9 cellular contexts compared by ENCODE assay signal in the genomic region with DNA sequence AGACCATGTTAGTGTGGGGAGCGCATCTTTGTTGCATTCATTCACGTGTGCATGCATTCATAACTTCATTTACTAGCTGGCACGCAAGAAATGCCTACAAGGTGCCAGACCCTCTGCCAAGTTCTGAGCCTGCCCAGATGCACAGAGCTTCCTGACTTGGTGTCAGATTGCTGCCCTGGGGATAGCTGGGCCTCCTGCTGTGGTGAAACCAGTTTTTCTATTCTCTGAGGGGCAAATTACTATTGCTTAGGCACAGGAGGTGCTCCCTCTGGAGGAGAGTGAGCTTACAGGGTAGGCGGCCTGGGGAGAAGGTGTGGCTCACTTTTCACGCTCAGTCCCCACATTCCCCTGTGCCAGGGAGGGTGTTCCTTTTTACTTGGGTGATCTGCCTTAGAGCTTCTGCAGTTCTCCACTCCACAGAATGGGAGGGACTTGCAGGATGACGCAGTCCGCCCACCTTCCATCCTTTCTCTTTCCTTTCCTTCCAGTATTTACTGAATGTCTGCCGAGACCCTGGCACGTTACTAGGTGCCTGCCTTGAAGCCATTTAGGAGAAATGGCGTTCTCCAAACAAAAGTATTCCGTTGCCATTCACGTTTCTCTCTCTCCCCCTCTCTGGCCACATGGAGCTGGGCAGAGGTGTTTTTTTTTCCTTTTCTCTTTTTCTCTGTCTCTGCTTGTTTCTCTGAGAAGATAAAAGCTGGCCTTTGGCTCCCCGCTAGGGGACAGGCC. TPM values are rescaled to one million over a fixed set of nuclear protein-coding genes. Genes with fewer than 3 reads are reported as not detected.
DNase-seq lines count a peak whose midpoint lies in the region; ATAC-seq and TF ChIP-seq lines count a peak whose summit lies in the region.
"Had no signal": no experiment of that assay in that cellular context is flagged by ENCODE, and none has a peak within 500 bp of the region (broad histone marks: within the 10 kb centered on the region; RNA-seq: fewer than 3 reads in every experiment).

No MANE protein-coding gene starts in this region.

- no peak for DNase-seq in activated CD8-positive, alpha-beta memory T cell treated with anti-CD3 and anti-CD28 coated beads, Interleukin-2, amount 10 ng/mL, durations not matched to agents 7 days and 5 days
- no peak for DNase-seq in activated CD8-positive, alpha-beta memory T cell treated with anti-CD3 and anti-CD28 coated beads, Interleukin-2, amount 50 U/mL, for 48 hours
- peak; percentile 54 for DNase-seq in NCI-H748 treated with DMSO at 0.1 percent for 48 hours (lab: John Stamatoyannopoulos, UW)
- DNase-seq in epithelial cell of proximal tubule (ENCODE audit: low read depth), result no peak
- no peak for DNase-seq in T-cell
- no peak for DNase-seq in stimulated activated CD4-positive, alpha-beta T cell treated with anti-CD3 and anti-CD28 coated beads, Interleukin-2, amount 100 ng/mL, for 24 hours
- DNase-seq: CD4-positive, CD25-positive, alpha-beta regulatory T cell had no signal

- peaks cover 10 to 14% of the 10 kb centered on the region in 2 donors for H3K4me1 ChIP-seq in muscle layer of duodenum (ENCODE audit: control insufficient read depth in 1 of 2, insufficient read depth in 2 of 2, low read length in 2 of 2)

- H3K9me3 Mint-ChIP-seq in activated CD8-positive, alpha-beta memory T cell treated with anti-CD3 and anti-CD28 coated beads, Interleukin-2, amount 10 ng/mL, durations not matched to agents 7 days and 5 days (ENCODE audit: low read depth), result no peaks in the 10 kb centered on the region
- H3K9me3 Mint-ChIP-seq in T-cell, result no peaks in the 10 kb centered on the region
- H3K9me3 Mint-ChIP-seq: CD4-positive, CD25-positive, alpha-beta regulatory T cell had no signal

- H3K9me3 ChIP-seq in muscle layer of duodenum (ENCODE audit: control insufficient read depth in 1 of 2, low read length in 2 of 2), result no peaks in the 10 kb centered on the region

- peak overlapping the region; percentile 80 for H3K27ac ChIP-seq in muscle layer of duodenum (ENCODE audit: low read length)

- no peaks in the 10 kb centered on the region for H3K36me3 Mint-ChIP-seq in activated CD8-positive, alpha-beta memory T cell treated with anti-CD3 and anti-CD28 coated beads, Interleukin-2, amount 10 ng/mL, durations not matched to agents 7 days and 5 days
- no peaks in the 10 kb centered on the region for H3K36me3 Mint-ChIP-seq in T-cell
- H3K36me3 Mint-ChIP-seq: CD4-positive, CD25-positive, alpha-beta regulatory T cell had no signal

- H3K4me1 Mint-ChIP-seq in activated CD8-positive, alpha-beta memory T cell treated with anti-CD3 and anti-CD28 coated beads, Interleukin-2, amount 10 ng/mL, durations not matched to agents 7 days and 5 days, result peaks cover 19% of the 10 kb centered on the region
- peaks cover 11 to 22% (median 11%) of the 10 kb centered on the region in 3 donors for H3K4me1 Mint-ChIP-seq in T-cell

- H3K27me3 ChIP-seq in muscle layer of duodenum (ENCODE audit: low read depth, low read length), result no peaks in the 10 kb centered on the region

- ATAC-seq in activated CD8-positive, alpha-beta memory T cell treated with anti-CD3 and anti-CD28 coated beads, Interleukin-2, amount 10 ng/mL, durations not matched to agents 7 days and 5 days, result peak; percentile 27
- ATAC-seq in T-cell (replicated peaks in 1 of 4) (no peak), GM19452 (IDR thresholded peaks at IDR 0.05; ENCODE audit: unreplicated experiment) (no peak)

- H3K4me3 ChIP-seq in epithelial cell of proximal tubule (ENCODE audit: low read depth, low read length) (no peak overlapping the region), muscle layer of duodenum (ENCODE audit: low read depth in 1 of 2, low read length in 2 of 2) (peak overlapping the region in 1 of 2 donors; percentile 26)

- no peaks in the 10 kb centered on the region for H3K36me3 ChIP-seq in muscle layer of duodenum (ENCODE audit: control insufficient read depth in 1 of 2, insufficient read depth in 2 of 2, low read length in 2 of 2)

- no peak overlapping the region for H3K27ac Mint-ChIP-seq in activated CD8-positive, alpha-beta memory T cell treated with anti-CD3 and anti-CD28 coated beads, Interleukin-2, amount 10 ng/mL, durations not matched to agents 7 days and 5 days
- H3K27ac Mint-ChIP-seq in T-cell, result no peak overlapping the region

- no peak overlapping the region for H3K4me3 Mint-ChIP-seq in activated CD8-positive, alpha-beta memory T cell treated with anti-CD3 and anti-CD28 coated beads, Interleukin-2, amount 10 ng/mL, durations not matched to agents 7 days and 5 days
- H3K4me3 Mint-ChIP-seq in T-cell, result peak overlapping the region in 1 of 3 donors; percentile 22
- H3K4me3 Mint-ChIP-seq: CD4-positive, CD25-positive, alpha-beta regulatory T cell had no signal

- POLR2A ChIA-PET in T-cell (lab: Charles Lee), result no interaction called here

- CTCF ChIA-PET in activated CD8-positive, alpha-beta memory T cell treated with anti-CD3 and anti-CD28 coated beads, Interleukin-2, amount 10 ng/mL, durations not matched to agents 7 days and 5 days (lab: Charles Lee), result interaction anchor here (1.0 kb wide), 1 partner anchor 11 kb away, joined by 4 read pairs; no protein-coding TSS in a partner anchor
- CTCF ChIA-PET in T-cell (lab: Charles Lee), result no interaction called here

- TF ChIP-seq CTCF in epithelial cell of proximal tubule (conservative IDR thresholded peaks at IDR 0.05; ENCODE audit: low read depth, low read length), result peak; percentile 48

- H3K27me3 Mint-ChIP-seq in activated CD8-positive, alpha-beta memory T cell treated with anti-CD3 and anti-CD28 coated beads, Interleukin-2, amount 10 ng/mL, durations not matched to agents 7 days and 5 days, result peaks cover 37% of the 10 kb centered on the region
- H3K27me3 Mint-ChIP-seq in T-cell, result peaks cover 55 to 66% of the 10 kb centered on the region in 2 donors

RNA-seq across cellular contexts. Expression of a gene that starts 27.9 kb away (rescaled TPM):
- 10 to 100 TPM; 62.0 to 89.8 TPM for total RNA-seq in activated CD8-positive, alpha-beta memory T cell treated with anti-CD3 and anti-CD28 coated beads, Interleukin-2, amount 10 ng/mL, durations not matched to agents 7 days and 5 days
- 331 and 392 TPM in 2 replicates for total RNA-seq in epithelial cell of proximal tubule
- 10 to 100 TPM; 13.5 to 33.3 (median 18.5) TPM for total RNA-seq in T-cell
